ENCODE assay signal across 9 cellular contexts in genomic region chr1:224820341-224820740, GRCh38.
"Had no signal": no experiment of that assay in that cellular context is flagged by ENCODE, and none has a peak within 500 bp of the region (broad histone marks: within the 10 kb centered on the region; RNA-seq: fewer than 3 reads in every experiment).

No MANE protein-coding gene starts in this region.

- H3K9me3 ChIP-seq: HAP-1 had no signal

- H3K36me3 Mint-ChIP-seq: IgD-negative memory B cell had no signal

- H3K4me3 Mint-ChIP-seq: HFFc6, IgD-negative memory B cell had no signal

- H3K27ac Mint-ChIP-seq: HFFc6, IgD-negative memory B cell had no signal

- H3K4me1 ChIP-seq: HAP-1 had no signal

- H2AFZ ChIP-seq: GM23248 had no signal

- H3K4me3 ChIP-seq: GM23248, HAP-1 had no signal

- H3K36me3 ChIP-seq: HAP-1 had no signal

- H3K27ac ChIP-seq: GM23248, HL-60 had no signal

- H3K9ac ChIP-seq: GM23248 had no signal

- DNase-seq: GM23248, GOT3, H7, HFFc6, KBM-7 had no signal

- ATAC-seq: HCT116 had no signal
